16 cellular contexts compared by ENCODE assay signal in the genomic region with DNA sequence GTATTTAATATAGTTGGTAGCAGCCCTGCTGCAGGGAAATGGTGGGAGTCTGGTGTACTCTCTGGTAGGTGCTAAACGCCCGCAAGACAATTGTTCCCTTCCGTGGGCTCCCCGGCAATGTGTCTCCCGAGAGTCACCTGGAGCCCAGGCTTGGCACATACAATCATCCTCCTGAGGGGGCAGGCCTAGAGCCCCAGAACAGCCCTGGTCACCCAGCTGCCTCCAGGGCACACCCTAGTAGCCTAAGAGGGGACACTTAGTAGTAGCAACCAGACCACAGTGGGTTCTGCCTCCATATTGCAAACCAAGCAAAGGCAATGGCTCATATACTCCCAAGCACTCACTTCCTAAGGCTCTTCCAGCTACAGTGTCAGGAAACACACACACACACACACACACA.
DNase-seq lines count a peak whose midpoint lies in the region; ATAC-seq and TF ChIP-seq lines count a peak whose summit lies in the region.
"Had no signal": no experiment of that assay in that cellular context is flagged by ENCODE, and none has a peak within 500 bp of the region (broad histone marks: within the 10 kb centered on the region; RNA-seq: fewer than 3 reads in every experiment).

No MANE protein-coding gene starts in this region.

- CTCF ChIA-PET in CD8-positive, alpha-beta T cell (lab: Charles Lee), result interaction anchor here (0.7 to 1.5 kb wide), 4 partner anchors 8 to 166 kb away, joined by 3 to 10 read pairs (median 4); no protein-coding TSS in a partner anchor
- CTCF ChIA-PET in naive thymus-derived CD4-positive, alpha-beta T cell (lab: Charles Lee), result interaction anchor here (0.6 to 0.9 kb wide), 2 partner anchors 24 to 27 kb away, joined by 3 read pairs; no protein-coding TSS in a partner anchor
- CTCF ChIA-PET in SK-N-SH (lab: Yijun Ruan, JAX), result interaction anchor here (0.6 to 4.4 kb wide), 5 partner anchors 9 to 383 kb away, joined by 3 to 36 read pairs (median 3); no protein-coding TSS in a partner anchor

- no peak overlapping the region for H3K27ac ChIP-seq in CD8-positive, alpha-beta T cell (ENCODE audit: low read depth, low read length)
- H3K27ac ChIP-seq in naive thymus-derived CD4-positive, alpha-beta T cell (ENCODE audit: low read depth, low read length), result no peak overlapping the region
- H3K27ac ChIP-seq in osteoblast (ENCODE audit: low read depth, low read length) (no peak overlapping the region), SK-N-SH (ENCODE audit: low read depth in 2 of 2, low read length in 1 of 2) (no peak overlapping the region), lower lobe of right lung (no peak overlapping the region)
- H3K27ac ChIP-seq: A549, BLaER1 had no signal

- intact Hi-C loops in CD8-positive, alpha-beta T cell (cut with DNase I, micrococcal nuclease), result no loop called here
- intact Hi-C loops in naive thymus-derived CD4-positive, alpha-beta T cell (cut with micrococcal nuclease), result no loop called here
- intact Hi-C loops in lower lobe of right lung (cut with DNase I), result no loop called here

- peaks cover 4% of the 10 kb centered on the region for H3F3A ChIP-seq in SK-N-SH (replicated peaks; ENCODE audit: insufficient read depth)

- no peaks in the 10 kb centered on the region for H3K27me3 Mint-ChIP-seq in CD8-positive, alpha-beta T cell (ENCODE audit: low read depth)
- H3K27me3 Mint-ChIP-seq in brain, result peaks cover 4% of the 10 kb centered on the region
- H3K27me3 Mint-ChIP-seq in naive thymus-derived CD4-positive, alpha-beta T cell, result peaks cover 0 to 11% (median 0%) of the 10 kb centered on the region in 5 donors

- no peaks in the 10 kb centered on the region for H3K9me2 ChIP-seq in SK-N-SH

- WGBS in SK-N-SH (ENCODE audit: low lambda C conversion rate), result 82% methylated on average over 5 of the region's 5 CpGs

- no peak overlapping the region for H3K9ac ChIP-seq in SK-N-SH
- H3K9ac ChIP-seq: BLaER1 had no signal

- H4K20me1 ChIP-seq in osteoblast (ENCODE audit: insufficient read depth, low read length), result no peaks in the 10 kb centered on the region
- no peaks in the 10 kb centered on the region for H4K20me1 ChIP-seq in SK-N-SH (ENCODE audit: insufficient read depth)
- H4K20me1 ChIP-seq: BLaER1 had no signal

- peak overlapping the region; percentile 22 for H2AFZ ChIP-seq in osteoblast (ENCODE audit: low read length)
- no peak overlapping the region for H2AFZ ChIP-seq in SK-N-SH (ENCODE audit: low read depth)

- H3K4me1 ChIP-seq in CD8-positive, alpha-beta T cell (ENCODE audit: insufficient read depth, low read length), result peaks cover 7% of the 10 kb centered on the region
- peaks cover 0 to 7% of the 10 kb centered on the region in 2 donors for H3K4me1 ChIP-seq in naive thymus-derived CD4-positive, alpha-beta T cell (ENCODE audit: control insufficient read depth in 2 of 2, insufficient read depth in 2 of 2, low read length in 2 of 2)
- H3K4me1 ChIP-seq in osteoblast (ENCODE audit: insufficient read depth, low read length) (peaks cover 40% of the 10 kb centered on the region), SK-N-SH (ENCODE audit: control insufficient read depth in 1 of 2, insufficient read depth in 2 of 2, low read depth in 1 of 2, low read length in 1 of 2) (peaks cover 0 to 3% of the 10 kb centered on the region in 2 experiments; a peak in 1 of 4 replicates), lower lobe of right lung (no peaks in the 10 kb centered on the region)
- H3K4me1 ChIP-seq: A549 had no signal

- no peak for TF ChIP-seq EP300 in SK-N-SH (IDR thresholded peaks at IDR 0.05; ENCODE audit: borderline replicate concordance in 1 of 2, low read depth in 1 of 2, low read length in 1 of 2)

- H3K4me3 ChIP-seq in CD8-positive, alpha-beta T cell (ENCODE audit: low read depth, low read length), result no peak overlapping the region
- no peak overlapping the region for H3K4me3 ChIP-seq in naive thymus-derived CD4-positive, alpha-beta T cell (ENCODE audit: low read length)
- no peak overlapping the region for H3K4me3 ChIP-seq in osteoblast (ENCODE audit: insufficient read depth, low read length)
- no peak overlapping the region for H3K4me3 ChIP-seq in SK-N-SH (ENCODE audit: low read depth in 2 of 2, low read length in 1 of 2)
- H3K4me3 ChIP-seq in lower lobe of right lung, result no peak overlapping the region
- H3K4me3 ChIP-seq: A549, BLaER1, HAP-1, K562 had no signal

- no peak for TF ChIP-seq RAD21 in SK-N-SH (IDR thresholded peaks at IDR 0.05; ENCODE audit: low read length)

- H3K36me3 ChIP-seq in CD8-positive, alpha-beta T cell (ENCODE audit: insufficient read depth, low read length), result peaks cover 7% of the 10 kb centered on the region
- peaks cover 0 to 17% (median 6%) of the 10 kb centered on the region in 3 experiments for H3K36me3 ChIP-seq in naive thymus-derived CD4-positive, alpha-beta T cell (ENCODE audit: control insufficient read depth in 2 of 3, insufficient read depth in 3 of 3, low read length in 3 of 3)
- no peaks in the 10 kb centered on the region for H3K36me3 ChIP-seq in osteoblast (ENCODE audit: insufficient read depth, low read length)
- H3K36me3 ChIP-seq in SK-N-SH (replicated peaks in 1 of 2; ENCODE audit: control insufficient read depth in 1 of 2, insufficient read depth in 2 of 2, low read length in 1 of 2), result no peaks in the 10 kb centered on the region
- no peaks in the 10 kb centered on the region for H3K36me3 ChIP-seq in lower lobe of right lung
- H3K36me3 ChIP-seq: BLaER1, HAP-1 had no signal

- no peaks in the 10 kb centered on the region for H3K9me3 Mint-ChIP-seq in CD8-positive, alpha-beta T cell
- H3K9me3 Mint-ChIP-seq in brain, result peaks cover 0 to 4% (median 0%) of the 10 kb centered on the region in 5 experiments
- peaks cover 0 to 5% (median 0%) of the 10 kb centered on the region in 11 donors for H3K9me3 Mint-ChIP-seq in naive thymus-derived CD4-positive, alpha-beta T cell
- H3K9me3 Mint-ChIP-seq: CD14-positive monocyte had no signal

- H3K36me3 Mint-ChIP-seq in CD8-positive, alpha-beta T cell, result peaks cover 34% of the 10 kb centered on the region
- H3K36me3 Mint-ChIP-seq in brain, result no peaks in the 10 kb centered on the region
- H3K36me3 Mint-ChIP-seq in naive thymus-derived CD4-positive, alpha-beta T cell, result peaks cover 10 to 37% (median 35%) of the 10 kb centered on the region in 5 donors
- H3K36me3 Mint-ChIP-seq: CD14-positive monocyte had no signal

- H3K27me3 ChIP-seq in CD8-positive, alpha-beta T cell (ENCODE audit: insufficient read depth, low read length), result no peaks in the 10 kb centered on the region
- no peaks in the 10 kb centered on the region for H3K27me3 ChIP-seq in naive thymus-derived CD4-positive, alpha-beta T cell (ENCODE audit: control insufficient read depth in 2 of 2, insufficient read depth in 2 of 2, low read length in 2 of 2)
- H3K27me3 ChIP-seq in osteoblast (ENCODE audit: insufficient read depth, low read length), result no peaks in the 10 kb centered on the region
- no peaks in the 10 kb centered on the region for H3K27me3 ChIP-seq in SK-N-SH (ENCODE audit: insufficient read depth)
- no peaks in the 10 kb centered on the region for H3K27me3 ChIP-seq in lower lobe of right lung (ENCODE audit: low read depth)
- H3K27me3 ChIP-seq: BLaER1 had no signal

- H3K4me3 Mint-ChIP-seq in CD8-positive, alpha-beta T cell, result no peak overlapping the region
- H3K4me3 Mint-ChIP-seq in brain, result no peak overlapping the region
- H3K4me3 Mint-ChIP-seq in naive thymus-derived CD4-positive, alpha-beta T cell, result no peak overlapping the region

- no peak for DNase-seq in CD8-positive, alpha-beta T cell
- no peak for DNase-seq in naive thymus-derived CD4-positive, alpha-beta T cell
- DNase-seq in osteoblast (ENCODE audit: insufficient read length, low spot score, missing footprints), result no peak
- DNase-seq in A172 (ENCODE audit: low spot score), result no peak
- no peak for DNase-seq in SK-N-SH
- DNase-seq in lower lobe of right lung, result no peak
- no peak for DNase-seq in middle frontal gyrus (ENCODE audit: extremely low spot score, low spot score)
- DNase-seq: AML-193, Caco-2, IMR-90 had no signal

- POLR2A ChIA-PET in CD8-positive, alpha-beta T cell (lab: Charles Lee), result no interaction called here
- POLR2A ChIA-PET in naive thymus-derived CD4-positive, alpha-beta T cell (lab: Charles Lee), result interaction anchor here (0.7 kb wide), 1 partner anchor 1540 kb away, joined by 3 read pairs; no protein-coding TSS in a partner anchor
- POLR2A ChIA-PET in SK-N-SH (lab: Yijun Ruan, JAX), result interaction anchor here (0.7 kb wide), 1 partner anchor 499 kb away, joined by 3 read pairs; no protein-coding TSS in a partner anchor

- no peak for TF ChIP-seq CTCF in CD8-positive, alpha-beta T cell (IDR thresholded peaks at IDR 0.05)
- TF ChIP-seq CTCF in brain (conservative IDR thresholded peaks at IDR 0.05) (no peak), osteoblast (IDR thresholded peaks at IDR 0.05; ENCODE audit: extremely low read depth, low read depth, low read length) (no peak), SK-N-SH (IDR thresholded peaks at IDR 0.05) (no peak), lower lobe of right lung (IDR thresholded peaks at IDR 0.05) (no peak)

- H3K9me3 ChIP-seq in CD8-positive, alpha-beta T cell (ENCODE audit: low read length), result no peaks in the 10 kb centered on the region
- no peaks in the 10 kb centered on the region for H3K9me3 ChIP-seq in naive thymus-derived CD4-positive, alpha-beta T cell (ENCODE audit: control insufficient read depth in 2 of 3, low read length in 3 of 3)
- H3K9me3 ChIP-seq in osteoblast (ENCODE audit: low read depth, low read length), result no peaks in the 10 kb centered on the region
- no peaks in the 10 kb centered on the region for H3K9me3 ChIP-seq in SK-N-SH
- H3K9me3 ChIP-seq in lower lobe of right lung, result no peaks in the 10 kb centered on the region
- H3K9me3 ChIP-seq: A549, BLaER1, Caco-2, HAP-1 had no signal

- no peak for ATAC-seq in CD8-positive, alpha-beta T cell
- ATAC-seq in naive thymus-derived CD4-positive, alpha-beta T cell, result no peak
- no peak for ATAC-seq in lower lobe of right lung
- ATAC-seq: A549, K562 had no signal

- H3K79me2 ChIP-seq in osteoblast (ENCODE audit: insufficient read depth, low read length) (no peaks in the 10 kb centered on the region), SK-N-SH (ENCODE audit: insufficient read depth) (no peaks in the 10 kb centered on the region)

- peak overlapping the region; percentile 13 for H3K27ac Mint-ChIP-seq in CD8-positive, alpha-beta T cell
- peak overlapping the region in 3 of 5 experiments; percentile 50 to 73 (median 54) for H3K27ac Mint-ChIP-seq in brain
- H3K27ac Mint-ChIP-seq in naive thymus-derived CD4-positive, alpha-beta T cell, result peak overlapping the region in 8 of 9 donors; percentile 38 to 85 (median 64)

- peaks cover 54% of the 10 kb centered on the region for H3K4me1 Mint-ChIP-seq in CD8-positive, alpha-beta T cell (ENCODE audit: low read depth)
- peaks cover 56% of the 10 kb centered on the region for H3K4me1 Mint-ChIP-seq in brain
- H3K4me1 Mint-ChIP-seq in naive thymus-derived CD4-positive, alpha-beta T cell, result peaks cover 4 to 75% (median 51%) of the 10 kb centered on the region in 7 donors

- H3K4me2 ChIP-seq in osteoblast (ENCODE audit: insufficient read depth, low read length) (no peak overlapping the region), SK-N-SH (no peak overlapping the region)
- H3K4me2 ChIP-seq: A549, BLaER1 had no signal

TF ChIP-seq in SK-N-SH, 30 proteins besides CTCF, POLR2A, EP300 and RAD21 (continues in another document):
- TF ChIP-seq, protein P1, sequence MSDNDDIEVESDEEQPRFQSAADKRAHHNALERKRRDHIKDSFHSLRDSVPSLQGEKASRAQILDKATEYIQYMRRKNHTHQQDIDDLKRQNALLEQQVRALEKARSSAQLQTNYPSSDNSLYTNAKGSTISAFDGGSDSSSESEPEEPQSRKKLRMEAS (IDR thresholded peaks at IDR 0.05; ENCODE audit: low read depth), result no peak

Comparison
In these comparisons a context has a peak if more than half of its experiments do, and no peak if none do; other contexts are left out.
1. H3K27ac Mint-ChIP-seq: peak in every context shown above with its lines; median percentile 64 in naive thymus-derived CD4-positive, alpha-beta T cell; 54 in brain; 13 in CD8-positive, alpha-beta T cell.